Comparison of ENCODE assay signal across 14 cellular contexts in genomic region chr9:4864234-4864661, GRCh38.
"Had no signal": no experiment of that assay in that cellular context is flagged by ENCODE, and none has a peak within 500 bp of the region (broad histone marks: within the 10 kb centered on the region; RNA-seq: fewer than 3 reads in every experiment).

No MANE protein-coding gene starts in this region.

- H3K27ac ChIP-seq: gastrocnemius medialis, heart left ventricle, right atrium auricular region had no signal

- H3K4me3 ChIP-seq: gastrocnemius medialis, heart left ventricle, mucosa of descending colon, right atrium auricular region had no signal

- H3K27me3 ChIP-seq: gastrocnemius medialis, heart left ventricle, right atrium auricular region had no signal

- H3K9me3 ChIP-seq: gastrocnemius medialis, heart left ventricle, mucosa of descending colon, right atrium auricular region had no signal

- DNase-seq: activated naive CD4-positive, alpha-beta T cell; gastrocnemius medialis; heart left ventricle; left cardiac atrium; mammary epithelial cell; mucosa of descending colon; naive thymus-derived CD4-positive, alpha-beta T cell; posterior cingulate gyrus; stimulated activated CD4-positive, alpha-beta T cell treated with anti-CD3 and anti-CD28 coated beads, Interleukin-15, amount 100 ng/mL, for 24 hours; stimulated activated CD4-positive, alpha-beta T cell treated with anti-CD3 and anti-CD28 coated beads, Interleukin-4, amount 100 ng/mL, for 24 hours; stimulated activated naive CD4-positive, alpha-beta T cell treated with Interleukin-2 at 50 U/mL for 16 hours; substantia nigra had no signal

- H3K27me3 Mint-ChIP-seq: naive thymus-derived CD4-positive, alpha-beta T cell had no signal

- H3K4me3 Mint-ChIP-seq: activated T-helper 1 cell treated with anti-CD3 and anti-CD28 coated beads, Interleukin-12 subunit alpha, Interleukin-12 subunit beta, Interleukin-2, Interleukin-4 antibody, amounts not matched to agents 30 ng/mL and 10 ng/mL and 1 ng/mL, durations not matched to agents 14 hours and 24 hours and 36 hours; naive thymus-derived CD4-positive, alpha-beta T cell had no signal

- H3K9me3 Mint-ChIP-seq: activated T-helper 1 cell treated with anti-CD3 and anti-CD28 coated beads, Interleukin-12 subunit alpha, Interleukin-12 subunit beta, Interleukin-2, Interleukin-4 antibody, amounts not matched to agents 30 ng/mL and 10 ng/mL and 1 ng/mL, durations not matched to agents 14 hours and 24 hours and 36 hours had no signal

- ATAC-seq: gastrocnemius medialis; heart left ventricle; left cardiac atrium; mucosa of descending colon; naive thymus-derived CD4-positive, alpha-beta T cell had no signal
